11 cellular contexts compared by ENCODE assay signal in genomic region chr6:32462609-32463008, GRCh38. TPM values are rescaled to one million over a fixed set of nuclear protein-coding genes. Genes with fewer than 3 reads are reported as not detected.
DNase-seq lines count a peak whose midpoint lies in the region; ATAC-seq lines count a peak whose summit lies in the region.
"Had no signal": no experiment of that assay in that cellular context is flagged by ENCODE, and none has a peak within 500 bp of the region (broad histone marks: within the 10 kb centered on the region; RNA-seq: fewer than 3 reads in every experiment).

No MANE protein-coding gene starts in this region.

- H3K36me3 Mint-ChIP-seq in activated T-helper 17 cell treated with anti-CD3 and anti-CD28 coated beads, Interleukin-2, amount 50 U/mL, for 72 hours (ENCODE audit: low read depth) = no peaks in the 10 kb centered on the region
- no peaks in the 10 kb centered on the region for H3K36me3 Mint-ChIP-seq in stimulated activated effector memory CD8-positive, alpha-beta T cell treated with anti-CD3 and anti-CD28 coated beads, Interleukin-12 subunit alpha, Interleukin-12 subunit beta, amount 100 ng/mL, for 72 hours

- peaks cover 5% of the 10 kb centered on the region for H3K4me1 Mint-ChIP-seq in activated T-helper 17 cell treated with anti-CD3 and anti-CD28 coated beads, Interleukin-2, amount 50 U/mL, for 72 hours
- H3K4me1 Mint-ChIP-seq in stimulated activated effector memory CD8-positive, alpha-beta T cell treated with anti-CD3 and anti-CD28 coated beads, Interleukin-12 subunit alpha, Interleukin-12 subunit beta, amount 100 ng/mL, for 72 hours = peaks cover 6% of the 10 kb centered on the region

- ATAC-seq in HG02981 (IDR thresholded peaks at IDR 0.05; ENCODE audit: unreplicated experiment) = peak; percentile 82
- peak; percentile 97 for ATAC-seq in activated T-helper 17 cell treated with anti-CD3 and anti-CD28 coated beads, Interleukin-2, amount 50 U/mL, for 72 hours (replicated peaks)
- ATAC-seq in stimulated activated effector memory CD8-positive, alpha-beta T cell treated with anti-CD3 and anti-CD28 coated beads, Interleukin-12 subunit alpha, Interleukin-12 subunit beta, amount 100 ng/mL, for 72 hours = peak; percentile 98
- ATAC-seq: K562 had no signal

- H3K27ac Mint-ChIP-seq in activated T-helper 17 cell treated with anti-CD3 and anti-CD28 coated beads, Interleukin-2, amount 50 U/mL, for 72 hours = peak overlapping the region; percentile 17
- no peak overlapping the region for H3K27ac Mint-ChIP-seq in stimulated activated effector memory CD8-positive, alpha-beta T cell treated with anti-CD3 and anti-CD28 coated beads, Interleukin-12 subunit alpha, Interleukin-12 subunit beta, amount 100 ng/mL, for 72 hours

- peaks cover 8% of the 10 kb centered on the region for H3K9me3 Mint-ChIP-seq in activated T-helper 17 cell treated with anti-CD3 and anti-CD28 coated beads, Interleukin-2, amount 50 U/mL, for 72 hours
- H3K9me3 Mint-ChIP-seq in stimulated activated effector memory CD8-positive, alpha-beta T cell treated with anti-CD3 and anti-CD28 coated beads, Interleukin-12 subunit alpha, Interleukin-12 subunit beta, amount 100 ng/mL, for 72 hours = peaks cover 11% of the 10 kb centered on the region

- H3K27me3 Mint-ChIP-seq in activated T-helper 17 cell treated with anti-CD3 and anti-CD28 coated beads, Interleukin-2, amount 50 U/mL, for 72 hours = peaks cover 39% of the 10 kb centered on the region

- H3K4me3 Mint-ChIP-seq in activated T-helper 17 cell treated with anti-CD3 and anti-CD28 coated beads, Interleukin-2, amount 50 U/mL, for 72 hours = no peak overlapping the region
- no peak overlapping the region for H3K4me3 Mint-ChIP-seq in stimulated activated effector memory CD8-positive, alpha-beta T cell treated with anti-CD3 and anti-CD28 coated beads, Interleukin-12 subunit alpha, Interleukin-12 subunit beta, amount 100 ng/mL, for 72 hours

- DNase-seq in activated T-cell treated with anti-CD3 and anti-CD28 coated beads for 48 hours (ENCODE audit: low read depth) (peak; percentile 62), activated T-cell treated with anti-CD3 and anti-CD28 coated beads for 4 hours (no peak), HuH-7.5 (ENCODE audit: low spot score) (no peak), foreskin melanocyte (no peak), SW 1271 (lab: John Stamatoyannopoulos, UW) (no peak)
- DNase-seq in stimulated activated effector memory CD8-positive, alpha-beta T cell treated with anti-CD3 and anti-CD28 coated beads, Interleukin-12 subunit alpha, Interleukin-12 subunit beta, amount 100 ng/mL, for 72 hours (ENCODE audit: low spot score in 2 of 2) = peak; percentile 23 to 84
- DNase-seq: activated gamma-delta T cell treated with Interleukin-2 at 50 U/mL for 16 hours had no signal

RNA-seq across cellular contexts. Expression of gene HLA-DRA, which starts 22.9 kb away (rescaled TPM):
- 100 to 1,000 TPM in 1 of 2 donors, 10 to 100 TPM in 1; 13.6 to 170 TPM for total RNA-seq in activated T-helper 17 cell treated with anti-CD3 and anti-CD28 coated beads, Interleukin-2, amount 50 U/mL, for 72 hours

RNA-seq across cellular contexts. Expression of gene BTNL2, which starts 55.6 kb away (rescaled TPM):
- total RNA-seq in activated T-helper 17 cell treated with anti-CD3 and anti-CD28 coated beads, Interleukin-2, amount 50 U/mL, for 72 hours = not detected
- total RNA-seq: K562, liver had no signal

Comparison
In these comparisons a context has a peak if more than half of its experiments do, and no peak if none do; other contexts are left out.
1. DNase-seq: peak in activated T-cell treated with anti-CD3 and anti-CD28 coated beads for 48 hours (single experiment) and stimulated activated effector memory CD8-positive, alpha-beta T cell treated with anti-CD3 and anti-CD28 coated beads, Interleukin-12 subunit alpha, Interleukin-12 subunit beta, amount 100 ng/mL, for 72 hours (2 of 2); none in activated T-cell treated with anti-CD3 and anti-CD28 coated beads for 4 hours (single experiment), HuH-7.5 (single experiment), foreskin melanocyte (single experiment) and SW 1271 (0 of 2).
2. Peak in every context shown above with its lines, with median percentiles within 50 percentile points of each other: ATAC-seq.